Comparison of ENCODE assay signal across 9 cellular contexts in genomic region chr18:60383865-60384264, GRCh38. TPM values are rescaled to one million over a fixed set of nuclear protein-coding genes. Genes with fewer than 3 reads are reported as not detected.
"Had no signal": no experiment of that assay in that cellular context is flagged by ENCODE, and none has a peak within 500 bp of the region (broad histone marks: within the 10 kb centered on the region; RNA-seq: fewer than 3 reads in every experiment).

No MANE protein-coding gene starts in this region.

- DNase-seq: GDM1, GF-D8 had no signal

- FAIRE-seq: G401.6, GM12878, GM12891, GM12892, GM18507, GM19239 had no signal

- ATAC-seq: GM12878 had no signal

- H3K4me3 ChIP-seq: GM12878 had no signal

RNA-seq across cellular contexts. Expression of gene MC4R, which starts 11.3 kb away (rescaled TPM):
- total RNA-seq: G401, GM12878 had no signal
